Comparison of ENCODE assay signal across 26 cellular contexts in genomic region chr20:52404676-52405075, GRCh38.
A peak's percentile ranks its signal among the peaks of the same experiment; 100 is the strongest.
DNase-seq lines count a peak whose midpoint lies in the region; ATAC-seq and TF ChIP-seq lines count a peak whose summit lies in the region.
"Had no signal": no experiment of that assay in that cellular context is flagged by ENCODE, and none has a peak within 500 bp of the region (broad histone marks: within the 10 kb centered on the region; RNA-seq: fewer than 3 reads in every experiment).

No MANE protein-coding gene starts in this region.

- no peak overlapping the region for H2AK5ac ChIP-seq in mesendoderm (ENCODE audit: low read length)

- POLR2A ChIA-PET in activated CD4-positive, alpha-beta T cell treated with anti-CD3 and anti-CD28 coated beads, Interleukin-2, amount 10 ng/mL, durations not matched to agents 7 days and 5 days (lab: Charles Lee): no interaction called here
- POLR2A ChIA-PET in CD4-positive, alpha-beta T cell (lab: Charles Lee): interaction anchor here (0.6 to 1.6 kb wide), 11 partner anchors 10 to 1205 kb away, joined by 3 to 7 read pairs (median 3); no protein-coding TSS in a partner anchor
- POLR2A ChIA-PET in WTC11 (lab: Charles Lee): no interaction called here
- POLR2A ChIA-PET in GM10248 (lab: Yijun Ruan, JAX): no interaction called here

- no peaks in the 10 kb centered on the region for H3K36me3 ChIP-seq in mesendoderm (ENCODE audit: control insufficient read depth, insufficient read depth, low read length)
- H3K36me3 ChIP-seq: left ventricle myocardium inferior, tibial nerve, WERI-Rb-1 had no signal

- H3K4me3 Mint-ChIP-seq in activated CD4-positive, alpha-beta T cell treated with anti-CD3 and anti-CD28 coated beads, Interleukin-2, amount 10 ng/mL, durations not matched to agents 7 days and 5 days: peak overlapping the region; percentile 0
- H3K4me3 Mint-ChIP-seq in CD4-positive, alpha-beta T cell: peak overlapping the region; percentile 32
- H3K4me3 Mint-ChIP-seq in activated T-helper 1 cell treated with anti-CD3 and anti-CD28 coated beads, Interleukin-12 subunit alpha, Interleukin-12 subunit beta, Interleukin-2, Interleukin-4 antibody, amounts not matched to agents 30 ng/mL and 10 ng/mL and 1 ng/mL, durations not matched to agents 14 hours and 24 hours and 36 hours: peak overlapping the region; percentile 27
- no peak overlapping the region for H3K4me3 Mint-ChIP-seq in WTC11
- H3K4me3 Mint-ChIP-seq: HFFc6, naive B cell had no signal

- no peak overlapping the region for H3K4ac ChIP-seq in mesendoderm (ENCODE audit: low read depth, low read length)

- H3K23ac ChIP-seq in mesendoderm (ENCODE audit: low read length): no peak overlapping the region

- H3K4me1 Mint-ChIP-seq in activated CD4-positive, alpha-beta T cell treated with anti-CD3 and anti-CD28 coated beads, Interleukin-2, amount 10 ng/mL, durations not matched to agents 7 days and 5 days: peaks cover 55% of the 10 kb centered on the region
- peaks cover 79% of the 10 kb centered on the region for H3K4me1 Mint-ChIP-seq in CD4-positive, alpha-beta T cell (ENCODE audit: low read depth)
- peaks cover 49% of the 10 kb centered on the region for H3K4me1 Mint-ChIP-seq in activated T-helper 1 cell treated with anti-CD3 and anti-CD28 coated beads, Interleukin-12 subunit alpha, Interleukin-12 subunit beta, Interleukin-2, Interleukin-4 antibody, amounts not matched to agents 30 ng/mL and 10 ng/mL and 1 ng/mL, durations not matched to agents 14 hours and 24 hours and 36 hours (ENCODE audit: low read depth)
- H3K4me1 Mint-ChIP-seq in WTC11: no peaks in the 10 kb centered on the region

- peaks cover 13% of the 10 kb centered on the region for H3K9me3 Mint-ChIP-seq in activated CD4-positive, alpha-beta T cell treated with anti-CD3 and anti-CD28 coated beads, Interleukin-2, amount 10 ng/mL, durations not matched to agents 7 days and 5 days
- H3K9me3 Mint-ChIP-seq in CD4-positive, alpha-beta T cell: peaks cover 3% of the 10 kb centered on the region
- peaks cover 9% of the 10 kb centered on the region for H3K9me3 Mint-ChIP-seq in activated T-helper 1 cell treated with anti-CD3 and anti-CD28 coated beads, Interleukin-12 subunit alpha, Interleukin-12 subunit beta, Interleukin-2, Interleukin-4 antibody, amounts not matched to agents 30 ng/mL and 10 ng/mL and 1 ng/mL, durations not matched to agents 14 hours and 24 hours and 36 hours
- H3K9me3 Mint-ChIP-seq in WTC11: peaks cover 6% of the 10 kb centered on the region

- no peaks in the 10 kb centered on the region for H3K4me1 ChIP-seq in mesendoderm (ENCODE audit: control insufficient read depth, low read depth, low read length)
- H3K4me1 ChIP-seq: left ventricle myocardium inferior, tibial nerve had no signal

- CTCF ChIA-PET in activated CD4-positive, alpha-beta T cell treated with anti-CD3 and anti-CD28 coated beads, Interleukin-2, amount 10 ng/mL, durations not matched to agents 7 days and 5 days (lab: Charles Lee): interaction anchor here (0.6 to 0.7 kb wide), 2 partner anchors 12 to 633 kb away, joined by 3 read pairs; no protein-coding TSS in a partner anchor
- CTCF ChIA-PET in CD4-positive, alpha-beta T cell (lab: Charles Lee): interaction anchor here (1.5 kb wide), 1 partner anchor 92 kb away, joined by 5 read pairs; no protein-coding TSS in a partner anchor
- CTCF ChIA-PET in WTC11 (lab: Charles Lee): no interaction called here
- CTCF ChIA-PET in GM10248 (lab: Yijun Ruan, JAX): no interaction called here

- intact Hi-C loops in CD4-positive, alpha-beta T cell (cut with DNase I, micrococcal nuclease): loop anchor here in 1 of 2 experiments (5.0 kb wide), 1 partner anchor 212 kb away; the partner anchor contains the start of gene ZFP64
- intact Hi-C loops in activated T-helper 1 cell treated with anti-CD3 and anti-CD28 coated beads, Interleukin-12 subunit alpha, Interleukin-12 subunit beta, Interleukin-2, Interleukin-4 antibody, amounts not matched to agents 30 ng/mL and 10 ng/mL and 1 ng/mL, durations not matched to agents 14 hours and 24 hours and 36 hours (cut with micrococcal nuclease): loop anchor here (1.0 to 5.0 kb wide), 3 partner anchors 569 to 668 kb away; no protein-coding TSS in a partner anchor

- H3K27ac Mint-ChIP-seq in activated CD4-positive, alpha-beta T cell treated with anti-CD3 and anti-CD28 coated beads, Interleukin-2, amount 10 ng/mL, durations not matched to agents 7 days and 5 days: peak overlapping the region; percentile 81
- H3K27ac Mint-ChIP-seq in CD4-positive, alpha-beta T cell: peak overlapping the region; percentile 96
- H3K27ac Mint-ChIP-seq in activated T-helper 1 cell treated with anti-CD3 and anti-CD28 coated beads, Interleukin-12 subunit alpha, Interleukin-12 subunit beta, Interleukin-2, Interleukin-4 antibody, amounts not matched to agents 30 ng/mL and 10 ng/mL and 1 ng/mL, durations not matched to agents 14 hours and 24 hours and 36 hours: peak overlapping the region; percentile 21
- no peak overlapping the region for H3K27ac Mint-ChIP-seq in WTC11
- H3K27ac Mint-ChIP-seq: HFFc6 had no signal

- H2BK15ac ChIP-seq in mesendoderm (replicated peaks; ENCODE audit: low read depth): no peak overlapping the region

- no peaks in the 10 kb centered on the region for H3K79me1 ChIP-seq in mesendoderm (ENCODE audit: low read length)

- H3K4me2 ChIP-seq in mesendoderm (ENCODE audit: low read length): no peak overlapping the region

- H3K4me3 ChIP-seq in mesendoderm (ENCODE audit: low read length): no peak overlapping the region
- H3K4me3 ChIP-seq: dorsolateral prefrontal cortex, left ventricle myocardium inferior, tibial nerve had no signal

- no CpG with 5 or more reads among the region's 3 CpGs for WGBS in mesendoderm (ENCODE audit: extremely low coverage, insufficient coverage, low lambda C conversion rate)

- no peak overlapping the region for H3K9ac ChIP-seq in mesendoderm (ENCODE audit: low read length)

- no peaks in the 10 kb centered on the region for H3K79me2 ChIP-seq in mesendoderm (ENCODE audit: control insufficient read depth, insufficient read depth, low read length)

- peak overlapping the region; percentile 41 for H3K27ac ChIP-seq in CD4-positive, alpha-beta T cell (ENCODE audit: low read depth, low read length)
- H3K27ac ChIP-seq in mesendoderm (ENCODE audit: low read depth, low read length): no peak overlapping the region
- H3K27ac ChIP-seq: dorsolateral prefrontal cortex, left ventricle myocardium inferior, tibial nerve, WERI-Rb-1 had no signal

- no peak overlapping the region for H2BK5ac ChIP-seq in mesendoderm (ENCODE audit: low read length)

- peak; percentile 26 for ATAC-seq in CD4-positive, alpha-beta T cell (ENCODE audit: poor library complexity)
- no peak for ATAC-seq in WTC11
- ATAC-seq: PC-3, Right ventricle myocardium inferior had no signal

- H4K8ac ChIP-seq in mesendoderm (ENCODE audit: low read depth, low read length): no peak overlapping the region

- no peaks in the 10 kb centered on the region for H3K27me3 ChIP-seq in CD4-positive, alpha-beta T cell (ENCODE audit: control insufficient read depth, insufficient read depth, low read length)
- H3K27me3 ChIP-seq in mesendoderm (ENCODE audit: insufficient read depth, low read length, poor library complexity): no peaks in the 10 kb centered on the region
- H3K27me3 ChIP-seq: tibial nerve had no signal

- H3K9me3 ChIP-seq in CD4-positive, alpha-beta T cell (ENCODE audit: control insufficient read depth, low read length): no peaks in the 10 kb centered on the region
- H3K9me3 ChIP-seq: left ventricle myocardium inferior, tibial nerve had no signal

- DNase-seq in activated CD4-positive, alpha-beta T cell treated with anti-CD3 and anti-CD28 coated beads, Interleukin-2, amount 10 ng/mL, durations not matched to agents 7 days and 5 days: no peak
- no peak for DNase-seq in activated CD4-positive, alpha-beta T cell treated with anti-CD3 and anti-CD28 coated beads for 4 hours
- DNase-seq in CD4-positive, alpha-beta T cell: no peak
- no peak for DNase-seq in activated T-helper 1 cell treated with anti-CD3 and anti-CD28 coated beads, Interleukin-12 subunit alpha, Interleukin-12 subunit beta, Interleukin-2, Interleukin-4 antibody, amounts not matched to agents 30 ng/mL and 10 ng/mL and 1 ng/mL, durations not matched to agents 14 hours and 24 hours and 36 hours (ENCODE audit: low spot score)
- DNase-seq in mesendoderm: peak; percentile 18
- DNase-seq in NOMO-1 treated with DMSO at 0.1 percent for 48 hours (lab: John Stamatoyannopoulos, UW; ENCODE audit: unreplicated experiment): no peak
- DNase-seq in WTC11 (ENCODE audit: low spot score): no peak
- no peak for DNase-seq in GM10248 (ENCODE audit: extremely low spot score)
- DNase-seq: activated T-cell treated with anti-CD3 and anti-CD28 coated beads, Interleukin-2, amount 50 U/mL, for 4 hours; cerebellar nuclear complex; COR-L47; dorsolateral prefrontal cortex; GOT3; HFFc6; islet precursor cell; Karpas-422; left ventricle myocardium inferior; naive B cell; NCI-H146; NCI-H510A; occipital lobe; T1000; WERI-Rb-1 had no signal

- no peak overlapping the region for H2BK120ac ChIP-seq in mesendoderm (ENCODE audit: low read depth, low read length)

- TF ChIP-seq CTCF in CD4-positive, alpha-beta T cell (IDR thresholded peaks at IDR 0.05): no peak
- TF ChIP-seq CTCF in WTC11 (IDR thresholded peaks at IDR 0.05) (no peak), GM10248 (IDR thresholded peaks at IDR 0.05; ENCODE audit: control extremely low read depth, extremely low read depth, low read depth, missing control alignments) (no peak)

- H3K18ac ChIP-seq in mesendoderm (ENCODE audit: low read length): no peak overlapping the region

- peaks cover 16% of the 10 kb centered on the region for H3K36me3 Mint-ChIP-seq in activated CD4-positive, alpha-beta T cell treated with anti-CD3 and anti-CD28 coated beads, Interleukin-2, amount 10 ng/mL, durations not matched to agents 7 days and 5 days (ENCODE audit: low read depth)
- H3K36me3 Mint-ChIP-seq in CD4-positive, alpha-beta T cell (ENCODE audit: low read depth): peaks cover 16% of the 10 kb centered on the region
- peaks cover 1% of the 10 kb centered on the region for H3K36me3 Mint-ChIP-seq in activated T-helper 1 cell treated with anti-CD3 and anti-CD28 coated beads, Interleukin-12 subunit alpha, Interleukin-12 subunit beta, Interleukin-2, Interleukin-4 antibody, amounts not matched to agents 30 ng/mL and 10 ng/mL and 1 ng/mL, durations not matched to agents 14 hours and 24 hours and 36 hours (ENCODE audit: low read depth)
- H3K36me3 Mint-ChIP-seq in WTC11: no peaks in the 10 kb centered on the region
- H3K36me3 Mint-ChIP-seq: naive B cell had no signal

- no peak overlapping the region for H3K56ac ChIP-seq in mesendoderm (ENCODE audit: low read length)

- H4K5ac ChIP-seq in mesendoderm (ENCODE audit: low read length): no peak overlapping the region

- H3K27me3 Mint-ChIP-seq in activated CD4-positive, alpha-beta T cell treated with anti-CD3 and anti-CD28 coated beads, Interleukin-2, amount 10 ng/mL, durations not matched to agents 7 days and 5 days: no peaks in the 10 kb centered on the region
- no peaks in the 10 kb centered on the region for H3K27me3 Mint-ChIP-seq in CD4-positive, alpha-beta T cell
- H3K27me3 Mint-ChIP-seq in activated T-helper 1 cell treated with anti-CD3 and anti-CD28 coated beads, Interleukin-12 subunit alpha, Interleukin-12 subunit beta, Interleukin-2, Interleukin-4 antibody, amounts not matched to agents 30 ng/mL and 10 ng/mL and 1 ng/mL, durations not matched to agents 14 hours and 24 hours and 36 hours (ENCODE audit: insufficient read depth): no peaks in the 10 kb centered on the region
- no peaks in the 10 kb centered on the region for H3K27me3 Mint-ChIP-seq in WTC11 (ENCODE audit: low read depth)

Comparison
In these comparisons a context has a peak if more than half of its experiments do, and no peak if none do; other contexts are left out.
1. CTCF ChIA-PET loops: an anchor here in activated CD4-positive, alpha-beta T cell treated with anti-CD3 and anti-CD28 coated beads, Interleukin-2, amount 10 ng/mL, durations not matched to agents 7 days and 5 days (0.6 to 0.7 kb wide) and CD4-positive, alpha-beta T cell (1.5 kb wide); none called in WTC11 and GM10248.